Comparison of ENCODE assay signal across 1 cellular context in genomic region chr2:165662720-165663119, GRCh38.
TF ChIP-seq lines count a peak whose summit lies in the region.

No MANE protein-coding gene starts in this region.

TF ChIP-seq in HepG2, 621 proteins besides CTCF, POLR2A, EP300 and RAD21 (continued from another document):
- TF ChIP-seq HMGXB4 (CRISPR knock-in tag; IDR thresholded peaks at IDR 0.05; ENCODE audit: borderline replicate concordance in 1 of 2, low read depth in 1 of 2) (no peak), CENPT (CRISPR knock-in tag; IDR thresholded peaks at IDR 0.05; ENCODE audit: low read depth) (no peak)
